ENCODE assay signal across 1 cellular context in the genomic region with DNA sequence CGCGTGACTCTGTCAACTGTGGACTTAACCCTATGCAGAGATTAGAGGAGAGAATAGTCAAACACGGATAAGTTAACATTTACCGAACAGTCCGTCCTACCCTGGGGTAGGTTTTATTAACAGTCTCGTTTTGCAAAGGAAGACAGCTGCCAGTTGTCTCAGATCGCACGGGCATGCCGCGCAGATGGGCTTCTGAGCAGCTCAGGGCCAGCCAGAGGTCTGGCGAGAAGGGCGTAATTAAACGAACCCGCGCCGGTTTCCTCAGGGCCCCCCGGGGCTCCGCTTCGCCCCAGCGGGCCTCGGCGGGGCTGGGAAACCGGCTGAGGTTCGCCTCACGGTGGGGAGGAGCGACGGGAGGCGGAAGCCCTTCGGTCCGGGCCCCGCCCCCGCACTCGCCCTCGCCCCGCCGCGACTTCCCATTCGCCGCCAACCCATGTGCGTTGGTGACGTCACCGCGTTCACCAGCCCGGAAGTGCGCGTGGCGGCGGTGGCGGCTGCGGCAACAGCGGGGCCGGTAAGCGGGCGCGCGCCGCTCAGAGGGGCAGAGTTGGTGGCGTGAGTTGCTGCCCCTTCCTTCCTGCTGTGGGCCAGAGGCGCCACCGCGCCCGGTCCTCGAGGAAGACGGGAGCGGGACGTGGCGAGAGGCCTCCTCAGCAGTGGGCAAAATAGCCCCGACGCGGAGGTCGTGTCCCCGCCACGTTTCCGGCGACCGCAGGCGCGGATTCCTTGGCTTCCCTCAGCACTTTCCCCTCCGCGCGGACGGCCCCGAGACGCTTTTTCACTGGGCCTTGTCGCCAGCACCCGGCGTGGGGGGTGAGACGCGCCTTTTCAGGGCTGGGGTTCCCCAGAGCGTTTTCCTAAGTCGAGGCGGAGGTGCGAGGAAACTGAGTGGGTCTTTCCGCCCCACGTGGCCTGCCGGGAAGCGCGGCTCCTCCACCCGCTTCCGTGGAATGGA.
A peak's percentile ranks its signal among the peaks of the same experiment; 100 is the strongest.
TF ChIP-seq lines count a peak whose summit lies in the region.

TRNT1 (plus strand) TSS at position 464 of the 955 bp plus-strand sequence. CDS start 2,101 bp downstream, outside the sequence.

TF ChIP-seq in HepG2, 621 proteins besides CTCF, POLR2A, EP300 and RAD21 (continued from another document and continues in another):
- TF ChIP-seq, protein P1, sequence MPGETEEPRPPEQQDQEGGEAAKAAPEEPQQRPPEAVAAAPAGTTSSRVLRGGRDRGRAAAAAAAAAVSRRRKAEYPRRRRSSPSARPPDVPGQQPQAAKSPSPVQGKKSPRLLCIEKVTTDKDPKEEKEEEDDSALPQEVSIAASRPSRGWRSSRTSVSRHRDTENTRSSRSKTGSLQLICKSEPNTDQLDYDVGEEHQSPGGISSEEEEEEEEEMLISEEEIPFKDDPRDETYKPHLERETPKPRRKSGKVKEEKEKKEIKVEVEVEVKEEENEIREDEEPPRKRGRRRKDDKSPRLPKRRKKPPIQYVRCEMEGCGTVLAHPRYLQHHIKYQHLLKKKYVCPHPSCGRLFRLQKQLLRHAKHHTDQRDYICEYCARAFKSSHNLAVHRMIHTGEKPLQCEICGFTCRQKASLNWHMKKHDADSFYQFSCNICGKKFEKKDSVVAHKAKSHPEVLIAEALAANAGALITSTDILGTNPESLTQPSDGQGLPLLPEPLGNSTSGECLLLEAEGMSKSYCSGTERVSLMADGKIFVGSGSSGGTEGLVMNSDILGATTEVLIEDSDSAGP (CRISPR knock-in tag; IDR thresholded peaks at IDR 0.05; ENCODE audit: borderline replicate concordance): peak; percentile 81
- TF ChIP-seq ZNF251 (CRISPR knock-in tag; IDR thresholded peaks at IDR 0.05): no peak
- TF ChIP-seq, protein P2, sequence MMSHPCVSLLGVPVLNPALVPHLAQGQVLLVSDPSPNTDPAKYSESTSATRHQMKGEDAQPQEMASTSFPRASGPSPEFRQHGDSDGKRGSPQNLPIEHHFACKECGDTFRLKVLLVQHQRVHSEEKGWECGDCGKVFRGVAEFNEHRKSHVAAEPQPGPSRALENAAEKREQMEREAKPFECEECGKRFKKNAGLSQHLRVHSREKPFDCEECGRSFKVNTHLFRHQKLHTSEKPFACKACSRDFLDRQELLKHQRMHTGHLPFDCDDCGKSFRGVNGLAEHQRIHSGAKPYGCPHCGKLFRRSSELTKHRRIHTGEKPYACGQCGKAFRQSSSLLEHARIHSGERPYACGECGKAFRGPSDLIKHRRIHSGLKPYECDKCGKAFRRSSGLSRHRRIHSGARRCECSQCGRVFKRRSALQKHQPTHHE (CRISPR knock-in tag; IDR thresholded peaks at IDR 0.05; ENCODE audit: borderline replicate concordance): peak; percentile 37; the same call in 1 of the 2 replicates
- TF ChIP-seq MXD4 (CRISPR knock-in tag; IDR thresholded peaks at IDR 0.05): peak; percentile 79
- TF ChIP-seq E2F1 (CRISPR knock-in tag; IDR thresholded peaks at IDR 0.05): peak; percentile 80
- TF ChIP-seq SMAD1 (CRISPR knock-in tag; IDR thresholded peaks at IDR 0.05; ENCODE audit: borderline replicate concordance, low read depth): no peak
- 0 out of 2 replicates have a peak, but pooled peaks have one; percentile 10 for TF ChIP-seq ESRRA (CRISPR knock-in tag; IDR thresholded peaks at IDR 0.05; ENCODE audit: low read depth)
- no peak for TF ChIP-seq LRRFIP1 (CRISPR knock-in tag; conservative IDR thresholded peaks at IDR 0.05)
- peak; percentile 73; the same call in 1 of the 2 replicates for TF ChIP-seq MED13 (CRISPR knock-in tag; IDR thresholded peaks at IDR 0.05)
- no peak; the same call in 1 of the 2 replicates for TF ChIP-seq ZSCAN25 (CRISPR knock-in tag; IDR thresholded peaks at IDR 0.05)
- peak; percentile 83; the same call in 1 of the 2 replicates for TF ChIP-seq ZNF343 (CRISPR knock-in tag; IDR thresholded peaks at IDR 0.05)
- peak; percentile 83 for TF ChIP-seq ZBTB14 (CRISPR knock-in tag; IDR thresholded peaks at IDR 0.05)
- peak; percentile 91 for TF ChIP-seq ZNF33B (CRISPR knock-in tag; IDR thresholded peaks at IDR 0.05)
- TF ChIP-seq, protein P3, sequence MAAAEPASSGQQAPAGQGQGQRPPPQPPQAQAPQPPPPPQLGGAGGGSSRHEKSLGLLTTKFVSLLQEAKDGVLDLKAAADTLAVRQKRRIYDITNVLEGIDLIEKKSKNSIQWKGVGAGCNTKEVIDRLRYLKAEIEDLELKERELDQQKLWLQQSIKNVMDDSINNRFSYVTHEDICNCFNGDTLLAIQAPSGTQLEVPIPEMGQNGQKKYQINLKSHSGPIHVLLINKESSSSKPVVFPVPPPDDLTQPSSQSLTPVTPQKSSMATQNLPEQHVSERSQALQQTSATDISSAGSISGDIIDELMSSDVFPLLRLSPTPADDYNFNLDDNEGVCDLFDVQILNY (CRISPR knock-in tag; conservative IDR thresholded peaks at IDR 0.05): 0 out of 2 replicates have a peak, but pooled peaks have one; percentile 50
- peak; percentile 60; the same call in 1 of the 2 replicates for TF ChIP-seq FOXK1 (CRISPR knock-in tag; IDR thresholded peaks at IDR 0.05; ENCODE audit: borderline replicate concordance, low read depth)
- no peak for TF ChIP-seq TEAD3 (CRISPR knock-in tag; optimal IDR thresholded peaks at IDR 0.05; ENCODE audit: borderline replicate concordance)
- peak; percentile 28; the same call in 1 of the 2 replicates for TF ChIP-seq ZNF776 (CRISPR knock-in tag; IDR thresholded peaks at IDR 0.05)
- no peak for TF ChIP-seq NFRKB (IDR thresholded peaks at IDR 0.05)
- no peak for TF ChIP-seq PHB2 (IDR thresholded peaks at IDR 0.05; ENCODE audit: partially characterized antibody)
- no peak for TF ChIP-seq ZNF781 (CRISPR knock-in tag; IDR thresholded peaks at IDR 0.05; ENCODE audit: borderline replicate concordance, not compliant biosample characterization)
- TF ChIP-seq PRDM15 (CRISPR knock-in tag; IDR thresholded peaks at IDR 0.05): peak; percentile 62
- TF ChIP-seq ZNF607 (CRISPR knock-in tag; IDR thresholded peaks at IDR 0.05; ENCODE audit: borderline replicate concordance): no peak; the same call in none of the 2 replicates
- TF ChIP-seq, protein P4, sequence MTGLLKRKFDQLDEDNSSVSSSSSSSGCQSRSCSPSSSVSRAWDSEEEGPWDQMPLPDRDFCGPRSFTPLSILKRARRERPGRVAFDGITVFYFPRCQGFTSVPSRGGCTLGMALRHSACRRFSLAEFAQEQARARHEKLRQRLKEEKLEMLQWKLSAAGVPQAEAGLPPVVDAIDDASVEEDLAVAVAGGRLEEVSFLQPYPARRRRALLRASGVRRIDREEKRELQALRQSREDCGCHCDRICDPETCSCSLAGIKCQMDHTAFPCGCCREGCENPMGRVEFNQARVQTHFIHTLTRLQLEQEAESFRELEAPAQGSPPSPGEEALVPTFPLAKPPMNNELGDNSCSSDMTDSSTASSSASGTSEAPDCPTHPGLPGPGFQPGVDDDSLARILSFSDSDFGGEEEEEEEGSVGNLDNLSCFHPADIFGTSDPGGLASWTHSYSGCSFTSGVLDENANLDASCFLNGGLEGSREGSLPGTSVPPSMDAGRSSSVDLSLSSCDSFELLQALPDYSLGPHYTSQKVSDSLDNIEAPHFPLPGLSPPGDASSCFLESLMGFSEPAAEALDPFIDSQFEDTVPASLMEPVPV (CRISPR knock-in tag; IDR thresholded peaks at IDR 0.05): peak; percentile 69; the same call in 1 of the 2 replicates
- peak; percentile 71 for TF ChIP-seq SAFB2 (CRISPR knock-in tag; IDR thresholded peaks at IDR 0.05; ENCODE audit: borderline replicate concordance, low read depth)
- no peak for TF ChIP-seq MBD4 (IDR thresholded peaks at IDR 0.05; ENCODE audit: borderline replicate concordance, low read length)
- peak; percentile 86; the same call in 1 of the 2 replicates for TF ChIP-seq ZNF772 (CRISPR knock-in tag; IDR thresholded peaks at IDR 0.05)
- TF ChIP-seq ZFP82 (CRISPR knock-in tag; IDR thresholded peaks at IDR 0.05; ENCODE audit: borderline replicate concordance): no peak; the same call in none of the 2 replicates
- TF ChIP-seq ZNF331 (CRISPR knock-in tag; IDR thresholded peaks at IDR 0.05): no peak
- peak; percentile 82; the same call in 1 of the 2 replicates for TF ChIP-seq ZNF782 (CRISPR knock-in tag; IDR thresholded peaks at IDR 0.05; ENCODE audit: borderline replicate concordance)
- no peak for TF ChIP-seq CCAR2 (optimal IDR thresholded peaks at IDR 0.05; ENCODE audit: low read depth, low read length)
- peak; percentile 92 for TF ChIP-seq BCL3 (CRISPR knock-in tag; IDR thresholded peaks at IDR 0.05)
- no peak for TF ChIP-seq FOXA1 (IDR thresholded peaks at IDR 0.05)
- TF ChIP-seq FOXA1 (CRISPR knock-in tag; IDR thresholded peaks at IDR 0.05): peak; percentile 37
